Comparison of ENCODE assay signal across 16 cellular contexts in genomic region chr2:61006486-61007105, GRCh38.
"Had no signal": no experiment of that assay in that cellular context is flagged by ENCODE, and none has a peak within 500 bp of the region (broad histone marks: within the 10 kb centered on the region; RNA-seq: fewer than 3 reads in every experiment).

No MANE protein-coding gene starts in this region.

- H3K9me3 ChIP-seq: ascending aorta, gastroesophageal sphincter, heart right ventricle, ovary, sigmoid colon, tibial artery, vagina had no signal

- ATAC-seq: activated T-cell treated with anti-CD3 and anti-CD28 coated beads, Interleukin-2, amount 50 U/mL, for 72 hours; esophagus mucosa; gastroesophageal sphincter; heart right ventricle; naive thymus-derived CD8-positive, alpha-beta T cell; stimulated activated naive B cell treated with anti-CD40 and anti-IgM and Interleukin-4, amounts not matched to agents 10 μg/mL and 1 μg/mL and 100 μg/mL, for 72 hours had no signal

- H3K36me3 ChIP-seq: ascending aorta, ovary, vagina had no signal

- DNase-seq: activated CD4-positive, alpha-beta T cell treated with anti-CD3 and anti-CD28 coated beads, Interleukin-2, amount 50 U/mL, for 4 hours; activated effector memory CD4-positive, alpha-beta T cell treated with anti-CD3 and anti-CD28 coated beads, Interleukin-2, amount 50 U/mL, for 16 hours; activated naive CD4-positive, alpha-beta T cell treated with anti-CD3 and anti-CD28 coated beads, Interleukin-2, amount 50 U/mL, for 16 hours; activated T-cell treated with anti-CD3 and anti-CD28 coated beads, Interleukin-2, amount 50 U/mL, for 72 hours; effector CD8-positive, alpha-beta T cell; heart right ventricle; naive thymus-derived CD8-positive, alpha-beta T cell; ovary; sigmoid colon; stimulated activated naive B cell treated with anti-CD40 and anti-IgM and Interleukin-4, amounts not matched to agents 10 μg/mL and 1 μg/mL and 100 μg/mL, for 72 hours; tibial artery had no signal

- H3K4me1 ChIP-seq: ascending aorta, gastroesophageal sphincter, tibial artery, vagina had no signal

- H3K27me3 ChIP-seq: ascending aorta, gastroesophageal sphincter, heart right ventricle, ovary, sigmoid colon, tibial artery, vagina had no signal

- H3K4me3 ChIP-seq: ascending aorta, gastroesophageal sphincter, heart right ventricle, ovary, sigmoid colon, tibial artery, vagina had no signal

- H3K27ac ChIP-seq: ascending aorta, gastroesophageal sphincter, heart right ventricle, ovary, sigmoid colon, tibial artery, vagina had no signal

- FAIRE-seq: bronchial epithelial cell had no signal
